15 cellular contexts compared by ENCODE assay signal in the genomic region with DNA sequence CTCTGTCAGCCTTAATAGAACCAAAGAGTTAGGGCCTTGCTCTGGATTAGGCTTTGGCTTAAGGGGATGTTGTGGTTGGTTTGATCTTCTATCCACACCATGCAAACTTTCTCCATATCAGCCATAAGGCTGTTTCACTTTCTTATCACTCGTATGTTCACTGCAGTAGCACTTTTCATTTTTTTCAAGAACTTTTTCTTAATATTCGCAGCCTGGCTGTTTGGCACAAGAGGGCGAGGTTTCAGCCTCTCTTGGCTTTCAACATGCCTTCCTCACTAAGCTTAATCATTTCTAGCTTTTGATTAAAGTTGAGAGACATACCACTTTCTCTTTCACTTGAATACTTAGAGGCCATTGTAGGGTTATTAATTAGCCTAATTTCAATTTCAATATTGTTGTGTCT.
A peak's percentile ranks its signal among the peaks of the same experiment; 100 is the strongest.
DNase-seq lines count a peak whose midpoint lies in the region; ATAC-seq, FAIRE-seq and TF ChIP-seq lines count a peak whose summit lies in the region.
"Had no signal": no experiment of that assay in that cellular context is flagged by ENCODE, and none has a peak within 500 bp of the region (broad histone marks: within the 10 kb centered on the region; RNA-seq: fewer than 3 reads in every experiment).

No MANE protein-coding gene starts in this region.

- H3K9ac ChIP-seq in Loucy (ENCODE audit: low read depth, low read length, poor library complexity, severe bottlenecking), result no peak overlapping the region

- peak overlapping the region; percentile 17 for H3K4me3 Mint-ChIP-seq in activated naive CD8-positive, alpha-beta T cell
- H3K4me3 Mint-ChIP-seq in activated naive CD8-positive, alpha-beta T cell treated with anti-CD3 and anti-CD28 coated beads, Interleukin-2, amount 50 U/mL, for 24 hours, result no peak overlapping the region

- no peak overlapping the region for H3K4me3 ChIP-seq in Loucy (ENCODE audit: low read length, poor library complexity, severe bottlenecking)
- no peak overlapping the region for H3K4me3 ChIP-seq in right atrium auricular region
- H3K4me3 ChIP-seq in coronary artery, result no peak overlapping the region
- H3K4me3 ChIP-seq: pancreas, SK-N-MC had no signal

- FAIRE-seq in urothelium cell line (lab: Jason Lieb, UNC), result no peak
- FAIRE-seq: pancreas had no signal

- TF ChIP-seq CTCF in Loucy (conservative IDR thresholded peaks at IDR 0.05; ENCODE audit: low read length), result peak; percentile 16; the same call in 1 of the 2 replicates
- no peak for TF ChIP-seq CTCF in right atrium auricular region (IDR thresholded peaks at IDR 0.05)
- TF ChIP-seq CTCF in coronary artery (IDR thresholded peaks at IDR 0.05), result no peak

- H2AFZ ChIP-seq in Loucy (ENCODE audit: low read length), result no peak overlapping the region

- H3K9me3 Mint-ChIP-seq in activated naive CD8-positive, alpha-beta T cell (ENCODE audit: low read depth), result no peaks in the 10 kb centered on the region
- H3K9me3 Mint-ChIP-seq in activated naive CD8-positive, alpha-beta T cell treated with anti-CD3 and anti-CD28 coated beads, Interleukin-2, amount 50 U/mL, for 24 hours, result no peaks in the 10 kb centered on the region

- H4K20me1 ChIP-seq in Loucy (ENCODE audit: insufficient read depth, low read length, poor library complexity, severe bottlenecking), result no peaks in the 10 kb centered on the region

- H3K4me1 ChIP-seq in Loucy (ENCODE audit: insufficient read depth, low read length, poor library complexity, severe bottlenecking) (no peaks in the 10 kb centered on the region), right atrium auricular region (no peaks in the 10 kb centered on the region)
- H3K4me1 ChIP-seq: pancreas had no signal

- no peaks in the 10 kb centered on the region for H3K27me3 ChIP-seq in Loucy (ENCODE audit: insufficient read depth, low read length, poor library complexity, severe bottlenecking)
- no peaks in the 10 kb centered on the region for H3K27me3 ChIP-seq in right atrium auricular region
- H3K27me3 ChIP-seq: pancreas had no signal

- H3K27ac Mint-ChIP-seq in activated naive CD8-positive, alpha-beta T cell, result no peak overlapping the region
- H3K27ac Mint-ChIP-seq in activated naive CD8-positive, alpha-beta T cell treated with anti-CD3 and anti-CD28 coated beads, Interleukin-2, amount 50 U/mL, for 24 hours, result no peak overlapping the region

- no peaks in the 10 kb centered on the region for H3K36me3 ChIP-seq in Loucy (ENCODE audit: insufficient read depth, low read length)
- no peaks in the 10 kb centered on the region for H3K36me3 ChIP-seq in right atrium auricular region
- H3K36me3 ChIP-seq: pancreas had no signal

- H3K4me1 Mint-ChIP-seq in activated naive CD8-positive, alpha-beta T cell (ENCODE audit: low read depth), result peaks cover 34% of the 10 kb centered on the region
- peaks cover 19% of the 10 kb centered on the region for H3K4me1 Mint-ChIP-seq in activated naive CD8-positive, alpha-beta T cell treated with anti-CD3 and anti-CD28 coated beads, Interleukin-2, amount 50 U/mL, for 24 hours

- no peaks in the 10 kb centered on the region for H3F3A ChIP-seq in Loucy (ENCODE audit: low read depth)

- ATAC-seq in activated naive CD8-positive, alpha-beta T cell treated with anti-CD3 and anti-CD28 coated beads, Interleukin-2, amount 50 U/mL, for 24 hours, result no peak
- peak; percentile 55 for ATAC-seq in HG02610 (IDR thresholded peaks at IDR 0.05; ENCODE audit: unreplicated experiment)
- ATAC-seq: pancreas had no signal

- no peak overlapping the region for H3K27ac ChIP-seq in right atrium auricular region
- no peak overlapping the region for H3K27ac ChIP-seq in coronary artery
- H3K27ac ChIP-seq: pancreas, SK-N-MC had no signal

- H3K9me2 ChIP-seq in Loucy (replicated peaks; ENCODE audit: low read depth, low read length), result no peaks in the 10 kb centered on the region

- DNase-seq in activated naive CD8-positive, alpha-beta T cell treated with anti-CD3 and anti-CD28 coated beads, Interleukin-2, amount 50 U/mL, for 24 hours, result no peak
- no peak for DNase-seq in urothelium cell line (ENCODE audit: low spot score)
- no peak for DNase-seq in right atrium auricular region (ENCODE audit: low spot score)
- no peak for DNase-seq in GDM1 (lab: John Stamatoyannopoulos, UW)
- DNase-seq in coronary artery (ENCODE audit: low spot score), result no peak
- DNase-seq: AML-193, GOT3, mammary epithelial cell, NCI-H1092 treated with DMSO at 0.1 percent for 48 hours, NCI-H526, pancreas had no signal

- H3K79me2 ChIP-seq in Loucy (ENCODE audit: insufficient read depth, low read length), result no peaks in the 10 kb centered on the region

- no peaks in the 10 kb centered on the region for H3K27me3 Mint-ChIP-seq in activated naive CD8-positive, alpha-beta T cell
- H3K27me3 Mint-ChIP-seq in activated naive CD8-positive, alpha-beta T cell treated with anti-CD3 and anti-CD28 coated beads, Interleukin-2, amount 50 U/mL, for 24 hours, result no peaks in the 10 kb centered on the region

- H3K9me3 ChIP-seq in Loucy (ENCODE audit: insufficient read depth, low read depth, low read length) (no peaks in the 10 kb centered on the region), right atrium auricular region (no peaks in the 10 kb centered on the region)
- H3K9me3 ChIP-seq: pancreas had no signal

- H3K36me3 Mint-ChIP-seq in activated naive CD8-positive, alpha-beta T cell, result peaks cover 9% of the 10 kb centered on the region
- H3K36me3 Mint-ChIP-seq in activated naive CD8-positive, alpha-beta T cell treated with anti-CD3 and anti-CD28 coated beads, Interleukin-2, amount 50 U/mL, for 24 hours (ENCODE audit: low read depth), result no peaks in the 10 kb centered on the region

- H3K4me2 ChIP-seq in Loucy (ENCODE audit: low read depth, low read length, poor library complexity, severe bottlenecking), result no peak overlapping the region
